In genomic region chr9:33750839-33751339, GRCh38 we compare ENCODE assay signal across 9 cellular contexts. TPM values are rescaled to one million over a fixed set of nuclear protein-coding genes. Genes with fewer than 3 reads are reported as not detected.
DNase-seq lines count a peak whose midpoint lies in the region; ATAC-seq, FAIRE-seq and TF ChIP-seq lines count a peak whose summit lies in the region.
"Had no signal": no experiment of that assay in that cellular context is flagged by ENCODE, and none has a peak within 500 bp of the region (broad histone marks: within the 10 kb centered on the region; RNA-seq: fewer than 3 reads in every experiment).

No MANE protein-coding gene starts in this region.

- no TSS peak for BruUV-seq in IMR-90 (replicated peaks; lab: Mats Ljungman, UMichigan)

- TF ChIP-seq POLR2A in IMR-90 (IDR thresholded peaks at IDR 0.05; ENCODE audit: low read depth, low read length), result no peak
- no peak for TF ChIP-seq POLR2A in tibial nerve (IDR thresholded peaks at IDR 0.05)

- H3K14ac ChIP-seq in IMR-90 (replicated peaks; ENCODE audit: low read depth, low read length), result no peak overlapping the region

- H3K9me1 ChIP-seq in IMR-90 (ENCODE audit: insufficient read depth, low read length), result no peaks in the 10 kb centered on the region

- peaks cover 3% of the 10 kb centered on the region; the same call in 1 of the 2 replicates for H3K9me3 ChIP-seq in IMR-90 (ENCODE audit: control insufficient read depth, insufficient read depth, low read length)
- H3K9me3 ChIP-seq in ectodermal cell (ENCODE audit: control insufficient read depth, low read length), result no peaks in the 10 kb centered on the region
- no peaks in the 10 kb centered on the region for H3K9me3 ChIP-seq in muscle layer of duodenum (ENCODE audit: control insufficient read depth in 1 of 2, low read length in 2 of 2)
- peaks cover 0 to 11% (median 0%) of the 10 kb centered on the region in 4 donors for H3K9me3 ChIP-seq in tibial nerve
- H3K9me3 ChIP-seq: body of pancreas had no signal

- TF ChIP-seq RAD21 in IMR-90 (IDR thresholded peaks at IDR 0.05; ENCODE audit: low read length), result no peak

- TF ChIP-seq CTCF in BJ (IDR thresholded peaks at IDR 0.05; ENCODE audit: insufficient read depth, low read depth, low read length) (no peak), IMR-90 (conservative IDR thresholded peaks at IDR 0.05; ENCODE audit: low read depth, low read length) (no peak), tibial nerve (IDR thresholded peaks at IDR 0.05) (no peak)

- peaks cover 10% of the 10 kb centered on the region for H3K4me1 Mint-ChIP-seq in activated CD4-positive, alpha-beta T cell treated with anti-CD3 and anti-CD28 coated beads, Interleukin-2, amount 10 ng/mL, durations not matched to agents 24 days and 14 days

- H3K4me1 ChIP-seq in IMR-90 (ENCODE audit: control insufficient read depth, insufficient read depth, low read length), result no peaks in the 10 kb centered on the region; the same call in 1 of the 2 replicates
- H3K4me1 ChIP-seq in ectodermal cell (ENCODE audit: control insufficient read depth, insufficient read depth, low read length), result no peaks in the 10 kb centered on the region
- peaks cover 0 to 13% of the 10 kb centered on the region in 2 donors for H3K4me1 ChIP-seq in muscle layer of duodenum (ENCODE audit: control insufficient read depth in 1 of 2, insufficient read depth in 2 of 2, low read length in 2 of 2)
- H3K4me1 ChIP-seq in tibial nerve, result peaks cover 0 to 9% (median 0%) of the 10 kb centered on the region in 4 donors
- H3K4me1 ChIP-seq: body of pancreas had no signal

- peak overlapping the region; percentile 78 for H2AFZ ChIP-seq in IMR-90 (replicated peaks; ENCODE audit: low read length, poor library complexity)

- CTCF ChIA-PET in BJ (lab: Yijun Ruan, JAX) (interaction anchor here (2.6 to 4.6 kb wide), 2 partner anchors 13 to 28 kb away, joined by 6 to 25 read pairs; no protein-coding TSS in a partner anchor), IMR-90 (lab: Yijun Ruan, JAX) (interaction anchor here (0.6 to 1.1 kb wide), 2 partner anchors 28 to 243 kb away, joined by 3 to 4 read pairs; no protein-coding TSS in a partner anchor)

- H2AK5ac ChIP-seq in IMR-90 (ENCODE audit: low read depth, low read length), result no peak overlapping the region

- no peak for FAIRE-seq in frontal cortex (lab: Jason Lieb, UNC)

- no peaks in the 10 kb centered on the region for H3K79me1 ChIP-seq in IMR-90 (ENCODE audit: low read depth in 1 of 2, low read length in 2 of 2)

- peak; percentile 40 for ATAC-seq in IMR-90 (ENCODE audit: low read depth)
- no peak for ATAC-seq in HG02870 (IDR thresholded peaks at IDR 0.05; ENCODE audit: unreplicated experiment)

- no peak overlapping the region for H3K4ac ChIP-seq in IMR-90 (ENCODE audit: low read depth, low read length)

- peak overlapping the region; percentile 52; the same call in 1 of the 2 replicates for H3K4me2 ChIP-seq in IMR-90 (ENCODE audit: low read depth, low read length)

- no peak overlapping the region for H2BK5ac ChIP-seq in IMR-90 (ENCODE audit: low read depth, low read length, poor library complexity, severe bottlenecking)

- dilution Hi-C loops in IMR-90 (cut with HindIII; ENCODE audit: low sequenced_read_pairs, unreplicated experiment), result no loop called here

- H3K18ac ChIP-seq in IMR-90 (ENCODE audit: low read depth, low read length), result no peak overlapping the region

- in situ Hi-C loops in IMR-90 (cut with MboI; ENCODE audit: low sequenced_read_pairs), result no loop called here

- no peak overlapping the region for H4K5ac ChIP-seq in IMR-90 (ENCODE audit: low read depth, low read length)

- H4K20me1 ChIP-seq in IMR-90 (ENCODE audit: insufficient read depth, low read length), result no peaks in the 10 kb centered on the region

- intact Hi-C loops in IMR-90 (cut with micrococcal nuclease), result no loop called here
- intact Hi-C loops in activated CD4-positive, alpha-beta T cell treated with anti-CD3 and anti-CD28 coated beads, Interleukin-2, amount 10 ng/mL, durations not matched to agents 24 days and 14 days (cut with micrococcal nuclease), result no loop called here

- H3K27ac ChIP-seq in IMR-90 (ENCODE audit: insufficient read depth, low read length), result no peak overlapping the region
- H3K27ac ChIP-seq in ectodermal cell (ENCODE audit: insufficient read depth, low read depth, low read length, poor library complexity, severe bottlenecking), result no peak overlapping the region
- no peak overlapping the region for H3K27ac ChIP-seq in muscle layer of duodenum (ENCODE audit: low read length)
- peak overlapping the region in 1 of 4 donors; percentile 59 for H3K27ac ChIP-seq in tibial nerve
- H3K27ac ChIP-seq: body of pancreas had no signal

- no peaks in the 10 kb centered on the region; the same call in 1 of the 2 replicates for H3K27me3 ChIP-seq in BJ (ENCODE audit: control insufficient read depth, insufficient read depth, low read length)
- peaks cover 40% of the 10 kb centered on the region for H3K27me3 ChIP-seq in IMR-90 (ENCODE audit: control insufficient read depth, insufficient read depth, low read length)
- H3K27me3 ChIP-seq in ectodermal cell (ENCODE audit: control insufficient read depth, insufficient read depth, low read length, poor library complexity, severe bottlenecking), result peaks cover 45% of the 10 kb centered on the region
- H3K27me3 ChIP-seq in muscle layer of duodenum (ENCODE audit: low read depth, low read length), result peaks cover 4% of the 10 kb centered on the region
- peaks cover 0 to 52% of the 10 kb centered on the region in 2 donors for H3K27me3 ChIP-seq in tibial nerve
- H3K27me3 ChIP-seq: body of pancreas had no signal

- peaks cover 76% of the 10 kb centered on the region for H3K27me3 Mint-ChIP-seq in activated CD4-positive, alpha-beta T cell treated with anti-CD3 and anti-CD28 coated beads, Interleukin-2, amount 10 ng/mL, durations not matched to agents 24 days and 14 days

- H3K56ac ChIP-seq in IMR-90 (ENCODE audit: extremely low read depth, insufficient read depth, low read length), result no peak overlapping the region

- H3K27ac Mint-ChIP-seq in activated CD4-positive, alpha-beta T cell treated with anti-CD3 and anti-CD28 coated beads, Interleukin-2, amount 10 ng/mL, durations not matched to agents 24 days and 14 days, result no peak overlapping the region

- POLR2A ChIA-PET in BJ (lab: Charles Lee) (no interaction called here), IMR-90 (lab: Charles Lee; ENCODE audit: unreplicated experiment) (no interaction called here)

- no peaks in the 10 kb centered on the region for H3K36me3 Mint-ChIP-seq in activated CD4-positive, alpha-beta T cell treated with anti-CD3 and anti-CD28 coated beads, Interleukin-2, amount 10 ng/mL, durations not matched to agents 24 days and 14 days (ENCODE audit: low read depth)

- no peak for DNase-seq in BJ (ENCODE audit: low read depth)
- DNase-seq in IMR-90, result no peak
- DNase-seq in tibial nerve (ENCODE audit: low spot score in 2 of 2), result no peak
- DNase-seq in frontal cortex (ENCODE audit: low spot score in 2 of 2), result no peak
- DNase-seq in activated CD4-positive, alpha-beta T cell treated with anti-CD3 and anti-CD28 coated beads, Interleukin-2, amount 10 ng/mL, durations not matched to agents 24 days and 14 days, result no peak

- no peak overlapping the region for H2BK20ac ChIP-seq in IMR-90 (ENCODE audit: low read depth, low read length)

- H3K9ac ChIP-seq in IMR-90 (ENCODE audit: low read depth, low read length), result no peak overlapping the region

- H2BK120ac ChIP-seq in IMR-90 (ENCODE audit: low read depth, low read length), result no peak overlapping the region

- no peak overlapping the region for H4K8ac ChIP-seq in IMR-90 (ENCODE audit: low read depth in 2 of 2, low read length in 2 of 2)

- H2AK9ac ChIP-seq in IMR-90 (replicated peaks; ENCODE audit: low read depth, low read length, poor library complexity), result no peak overlapping the region

- H3K36me3 ChIP-seq in BJ (ENCODE audit: control insufficient read depth, insufficient read depth, low read length), result no peaks in the 10 kb centered on the region
- no peaks in the 10 kb centered on the region for H3K36me3 ChIP-seq in IMR-90 (ENCODE audit: control insufficient read depth, insufficient read depth, low read length)
- no peaks in the 10 kb centered on the region for H3K36me3 ChIP-seq in ectodermal cell (ENCODE audit: control insufficient read depth, insufficient read depth, low read length)
- H3K36me3 ChIP-seq in muscle layer of duodenum (ENCODE audit: control insufficient read depth in 1 of 2, insufficient read depth in 2 of 2, low read length in 2 of 2), result no peaks in the 10 kb centered on the region
- no peaks in the 10 kb centered on the region for H3K36me3 ChIP-seq in tibial nerve

- WGBS in IMR-90 (ENCODE audit: extremely low coverage in 2 of 2, insufficient read length in 1 of 2), 2 experiments, result 7% methylated on average over 13 of the region's 31 CpGs; no CpG with 5 or more reads in 1 of the 2 experiments
- 51 to 53% methylated on average over 31 of the region's 31 CpGs for WGBS in ectodermal cell, 2 experiments
- 3 to 9% methylated on average over 28 to 29 of the region's 31 CpGs for WGBS in tibial nerve, 2 donors

- no peak overlapping the region for H3K4me3 Mint-ChIP-seq in activated CD4-positive, alpha-beta T cell treated with anti-CD3 and anti-CD28 coated beads, Interleukin-2, amount 10 ng/mL, durations not matched to agents 24 days and 14 days

- no peak for TF ChIP-seq EP300 in tibial nerve (IDR thresholded peaks at IDR 0.05)

- no peaks in the 10 kb centered on the region for H3K9me3 Mint-ChIP-seq in activated CD4-positive, alpha-beta T cell treated with anti-CD3 and anti-CD28 coated beads, Interleukin-2, amount 10 ng/mL, durations not matched to agents 24 days and 14 days

- H4K91ac ChIP-seq in IMR-90 (ENCODE audit: insufficient read depth, low read depth, low read length), result no peak overlapping the region

- H2BK15ac ChIP-seq in IMR-90 (ENCODE audit: low read depth, low read length), result no peak overlapping the region

- H3K4me3 ChIP-seq in BJ (ENCODE audit: low read depth, low read length), result peak overlapping the region; percentile 43
- H3K4me3 ChIP-seq in IMR-90 (ENCODE audit: insufficient read depth, low read depth, low read length), result peak overlapping the region; percentile 38
- peak overlapping the region; percentile 10 for H3K4me3 ChIP-seq in ectodermal cell (ENCODE audit: insufficient read depth, low read depth, low read length)
- peak overlapping the region; percentile 12 to 35 for H3K4me3 ChIP-seq in muscle layer of duodenum (ENCODE audit: low read depth in 1 of 2, low read length in 2 of 2)
- peak overlapping the region in 2 of 4 donors; percentile 16 to 38 for H3K4me3 ChIP-seq in tibial nerve
- H3K4me3 ChIP-seq: body of pancreas had no signal

- no peak overlapping the region for H3K23ac ChIP-seq in IMR-90 (ENCODE audit: low read depth, low read length)

RNA-seq across cellular contexts. Expression of gene PRSS3, which starts 44.5 kb away (rescaled TPM):
- polyA plus RNA-seq in BJ (2011; rRNA removed) (0.75 and 1.4 TPM in 2 replicates), IMR-90 (2012; rRNA removed) (7.0 and 7.7 TPM in 2 replicates)
- polyA minus RNA-seq in BJ (2011; rRNA and poly(A)+ RNA removed), result 0.62 and 0.71 TPM in 2 replicates
- total RNA-seq in IMR-90 (2012; rRNA removed) (16.4 and 26.9 TPM in 2 replicates), tibial nerve (not detected), frontal cortex (1.2 TPM)
- 8.9 and 9.3 TPM in 2 replicates for polyA plus RNA-seq in IMR-90 (2012; cell fraction: cytosol; rRNA removed)
- 1.7 and 4.1 TPM in 2 replicates for polyA plus RNA-seq in IMR-90 (2012; cell fraction: nucleus; rRNA removed; ENCODE audit: low replicate concordance)
- polyA plus RNA-seq in ectodermal cell (2013, experiment 1 of 4), result not detected
- polyA plus RNA-seq in ectodermal cell (2013, experiment 2 of 4), result not detected
- not detected for polyA plus RNA-seq in ectodermal cell (2013, experiment 3 of 4)
- not detected for polyA plus RNA-seq in ectodermal cell (2013, experiment 4 of 4)
- not detected in 2 replicates for total RNA-seq in activated CD4-positive, alpha-beta T cell treated with anti-CD3 and anti-CD28 coated beads, Interleukin-2, amount 10 ng/mL, durations not matched to agents 24 days and 14 days
